Comparison of ENCODE assay signal across 13 cellular contexts in the genomic region with DNA sequence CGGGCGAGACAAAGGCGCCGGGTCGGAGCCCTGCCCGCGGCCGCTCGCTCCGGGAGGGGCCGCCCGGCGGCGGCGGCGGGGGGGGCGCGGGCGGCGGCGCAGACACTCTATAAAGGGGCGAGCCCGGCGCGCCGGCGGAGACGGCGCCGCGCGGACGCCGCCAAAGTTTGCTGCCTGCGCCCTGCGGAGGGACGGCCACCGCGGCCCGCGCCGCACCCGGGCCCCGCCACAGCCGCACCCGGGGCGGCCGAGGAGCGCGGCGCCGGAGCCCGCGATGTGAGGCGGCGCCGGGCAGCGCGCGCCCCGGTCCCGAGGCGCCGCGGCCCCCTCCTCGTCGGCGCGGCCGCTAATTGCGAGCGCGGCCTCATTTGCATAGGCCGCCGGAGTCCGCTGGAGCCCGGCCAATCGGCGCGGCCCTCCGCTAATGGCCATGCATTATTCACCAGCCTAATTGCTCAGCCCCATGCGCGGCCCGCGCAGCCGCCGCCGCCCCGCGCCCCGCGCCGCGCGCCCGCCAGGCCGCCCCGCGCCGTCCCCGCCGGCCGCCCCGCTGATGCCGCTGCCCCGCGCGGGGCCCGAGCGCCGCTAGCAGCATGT. TPM values are rescaled to one million over a fixed set of nuclear protein-coding genes. Genes with fewer than 3 reads are reported as not detected.
A peak's percentile ranks its signal among the peaks of the same experiment; 100 is the strongest.
DNase-seq lines count a peak whose midpoint lies in the region; ATAC-seq, FAIRE-seq and TF ChIP-seq lines count a peak whose summit lies in the region.
"Had no signal": no experiment of that assay in that cellular context is flagged by ENCODE, and none has a peak within 500 bp of the region (broad histone marks: within the 10 kb centered on the region; RNA-seq: fewer than 3 reads in every experiment).

SALL3 (plus strand) TSS at position 137 of the 597 bp plus-strand sequence; CDS start at position 594, 457 bp downstream.

- 1 to 3% (median 2%) methylated on average over 14 to 108 of the region's 111 CpGs for WGBS in psoas muscle, 3 donors
- 2 to 3% (median 3%) methylated on average over 26 to 111 of the region's 111 CpGs for WGBS in ovary, 3 donors

- H3K4me1 ChIP-seq in psoas muscle = no peaks in the 10 kb centered on the region
- H3K4me1 ChIP-seq in ovary (ENCODE audit: insufficient read depth) = peaks cover 6% of the 10 kb centered on the region

- H3K27ac ChIP-seq in psoas muscle = no peak within 1 kb of the TSS
- no peak within 1 kb of the TSS for H3K27ac ChIP-seq in ovary

- H3K4me3 ChIP-seq in psoas muscle = peak within 1 kb of the TSS; percentile 49
- no peak within 1 kb of the TSS for H3K4me3 ChIP-seq in ovary

- no peak for FAIRE-seq in frontal cortex (lab: Jason Lieb, UNC)
- FAIRE-seq: colon had no signal

- DNase-seq in DMS153 (lab: John Stamatoyannopoulos, UW) (peak; percentile 38), DMS153 treated with DMSO at 0.1 percent for 48 hours (lab: John Stamatoyannopoulos, UW; ENCODE audit: unreplicated experiment) (no peak), NCI-H146 treated with DMSO at 0.1 percent for 48 hours (lab: John Stamatoyannopoulos, UW; ENCODE audit: unreplicated experiment) (peak; percentile 22), frontal cortex (ENCODE audit: low spot score in 2 of 2) (peak; percentile 62 to 72), psoas muscle (no peak), ovary (no peak), SHP77 (lab: John Stamatoyannopoulos, UW) (no peak)
- DNase-seq: 8988T, NCI-H226 had no signal

- TF ChIP-seq EP300 in ovary (IDR thresholded peaks at IDR 0.05) = no peak

- H3K36me3 ChIP-seq in psoas muscle (ENCODE audit: insufficient read depth in 1 of 2, low read depth in 1 of 2) (no peaks in the 10 kb centered on the region), ovary (no peaks in the 10 kb centered on the region)

- H3K9me3 ChIP-seq in psoas muscle (no peaks in the 10 kb centered on the region), ovary (no peaks in the 10 kb centered on the region)

- ATAC-seq in psoas muscle (no peak), HG03460 (IDR thresholded peaks at IDR 0.05; ENCODE audit: unreplicated experiment) (no peak)
- ATAC-seq: HCT116 had no signal

- no peak for TF ChIP-seq POLR2A in ovary (IDR thresholded peaks at IDR 0.05)

- intact Hi-C loops in psoas muscle (cut with DNase I) (loop anchor here in 1 of 2 donors (10.0 kb wide), 1 partner anchor 265 kb away; no protein-coding TSS in a partner anchor), ovary (cut with DNase I) (no loop called here)

- TF ChIP-seq CTCF in psoas muscle (IDR thresholded peaks at IDR 0.05) = no peak
- TF ChIP-seq CTCF in ovary (IDR thresholded peaks at IDR 0.05) = no peak

- H3K27me3 ChIP-seq in psoas muscle (ENCODE audit: insufficient read depth in 3 of 3, low read length in 2 of 3) = peaks cover 18 to 91% (median 39%) of the 10 kb centered on the region in 3 donors
- H3K27me3 ChIP-seq in ovary = peaks cover 2% of the 10 kb centered on the region

RNA-seq across cellular contexts. Expression of gene SALL3, which starts in this region (rescaled TPM):
- 5.3 TPM for total RNA-seq in frontal cortex
- under 1 TPM in 1 of 4 donors, not detected in 3; 0.32 TPM for total RNA-seq in psoas muscle
- polyA plus RNA-seq in psoas muscle = under 1 TPM in 1 of 3 donors, not detected in 2; 0.01 TPM
- under 1 TPM in 1 of 7 donors, not detected in 6; 0.13 TPM for total RNA-seq in ovary
- polyA plus RNA-seq in ovary = under 1 TPM in 1 of 2 donors, not detected in 1; 0.15 TPM
- total RNA-seq: G401 had no signal

Comparison
In these comparisons a context has a peak if more than half of its experiments do, and no peak if none do; other contexts are left out.
1. DNase-seq: peak in DMS153 (single experiment), NCI-H146 treated with DMSO at 0.1 percent for 48 hours (single experiment) and frontal cortex (2 of 2); none in DMS153 treated with DMSO at 0.1 percent for 48 hours (single experiment), psoas muscle (0 of 2), ovary (0 of 5) and SHP77 (0 of 2).